ENCODE assay signal across 25 cellular contexts in genomic region chr14:95315579-95315978, GRCh38. TPM values are rescaled to one million over a fixed set of nuclear protein-coding genes. Genes with fewer than 3 reads are reported as not detected.
DNase-seq lines count a peak whose midpoint lies in the region; ATAC-seq, FAIRE-seq and TF ChIP-seq lines count a peak whose summit lies in the region.
"Had no signal": no experiment of that assay in that cellular context is flagged by ENCODE, and none has a peak within 500 bp of the region (broad histone marks: within the 10 kb centered on the region; RNA-seq: fewer than 3 reads in every experiment).

No MANE protein-coding gene starts in this region.

- H3K27ac ChIP-seq in BLaER1 treated with 17β-estradiol and CSF1 and Interleukin-3, amounts not matched to agents 10 nM and 100 nM = peak overlapping the region in 3 of 11 experiments; percentile 62 to 67 (median 66); a peak in 3 of 22 replicates
- H3K27ac ChIP-seq in esophagus muscularis mucosa (replicated peaks in 1 of 4) (peak overlapping the region; percentile 28 to 59 (median 40)), sigmoid colon (peak overlapping the region in 3 of 4 donors; percentile 56 to 66 (median 56))

- peak overlapping the region in 7 of 11 experiments; percentile 57 to 75 (median 70); a peak in 14 of 22 replicates for H3K4me2 ChIP-seq in BLaER1 treated with 17β-estradiol and CSF1 and Interleukin-3, amounts not matched to agents 10 nM and 100 nM
- H3K4me2 ChIP-seq: hepatocyte had no signal

- H3K36me3 ChIP-seq in BLaER1 treated with 17β-estradiol and CSF1 and Interleukin-3, amounts not matched to agents 10 nM and 100 nM = peaks cover 0 to 2% (median 0%) of the 10 kb centered on the region in 11 experiments; a peak in 1 of 22 replicates
- H3K36me3 ChIP-seq in esophagus muscularis mucosa (no peaks in the 10 kb centered on the region), sigmoid colon (no peaks in the 10 kb centered on the region)
- H3K36me3 ChIP-seq: left lung, transverse colon had no signal

- peaks cover 61 to 82% (median 77%) of the 10 kb centered on the region in 10 experiments for H3K4me1 ChIP-seq in BLaER1 treated with 17β-estradiol and CSF1 and Interleukin-3, amounts not matched to agents 10 nM and 100 nM
- H3K4me1 ChIP-seq in esophagus muscularis mucosa (peaks cover 35 to 49% (median 43%) of the 10 kb centered on the region in 4 donors), sigmoid colon (peaks cover 0 to 32% (median 21%) of the 10 kb centered on the region in 4 donors)

- no peak for TF ChIP-seq CTCF in esophagus muscularis mucosa (IDR thresholded peaks at IDR 0.05)
- TF ChIP-seq CTCF in sigmoid colon (IDR thresholded peaks at IDR 0.05) = no peak
- no peak for TF ChIP-seq CTCF in GM20000 (IDR thresholded peaks at IDR 0.05; ENCODE audit: extremely low read depth, missing control alignments)

- WGBS in esophagus muscularis mucosa = 83% methylated on average over 7 of the region's 7 CpGs
- 84 to 86% methylated on average over 7 of the region's 7 CpGs for WGBS in sigmoid colon, 2 donors

- DNase-seq in MV-4-11 (lab: John Stamatoyannopoulos, UW) (peak; percentile 20), esophagus muscularis mucosa (ENCODE audit: extremely low spot score) (no peak), sigmoid colon (no peak), GM20000 (ENCODE audit: low spot score) (no peak), NCI-H1092 treated with DMSO at 0.1 percent for 48 hours (lab: John Stamatoyannopoulos, UW) (no peak), frontal cortex (ENCODE audit: low spot score in 2 of 2) (no peak)
- DNase-seq: activated naive CD4-positive, alpha-beta T cell treated with anti-CD3 and anti-CD28 coated beads, Interleukin-2, amount 10 ng/mL, durations not matched to agents 7 days and 5 days; amygdala; endodermal cell; foreskin melanocyte; left lung; NCI-H1694; NCI-H2171 treated with DMSO at 0.1 percent for 48 hours; NCI-H510A treated with DMSO at 0.1 percent for 48 hours; SIG-M5; stimulated activated naive CD8-positive, alpha-beta T cell treated with anti-CD3 and anti-CD28 coated beads, Interleukin-15, Interleukin-2, amounts not matched to agents 100 U/mL and 50 U/mL, for 24 hours; T1000; transverse colon had no signal

- no peaks in the 10 kb centered on the region; a peak in 1 of 22 replicates for H3K27me3 ChIP-seq in BLaER1 treated with 17β-estradiol and CSF1 and Interleukin-3, amounts not matched to agents 10 nM and 100 nM
- H3K27me3 ChIP-seq in esophagus muscularis mucosa (no peaks in the 10 kb centered on the region), sigmoid colon (no peaks in the 10 kb centered on the region)
- H3K27me3 ChIP-seq: hepatocyte, transverse colon had no signal

- intact Hi-C loops in esophagus muscularis mucosa (cut with DNase I) (no loop called here), sigmoid colon (cut with DNase I) (loop anchor here (10.0 kb wide), 1 partner anchor 209 kb away; no protein-coding TSS in a partner anchor)

- ATAC-seq in GM18858 (IDR thresholded peaks at IDR 0.05; ENCODE audit: unreplicated experiment) = no peak
- ATAC-seq: HCT116, left lung, WTC11 had no signal

- TF ChIP-seq EP300 in esophagus muscularis mucosa (IDR thresholded peaks at IDR 0.05) (no peak), sigmoid colon (IDR thresholded peaks at IDR 0.05) (no peak)

- FAIRE-seq in frontal cortex (lab: Jason Lieb, UNC) = no peak
- FAIRE-seq: bronchial epithelial cell, colon had no signal

- TF ChIP-seq POLR2A in esophagus muscularis mucosa (IDR thresholded peaks at IDR 0.05; ENCODE audit: low read depth) = no peak
- TF ChIP-seq POLR2A in sigmoid colon (IDR thresholded peaks at IDR 0.05) = no peak

- H4K20me1 ChIP-seq in BLaER1 treated with 17β-estradiol and CSF1 and Interleukin-3, amounts not matched to agents 10 nM and 100 nM = peaks cover 0 to 8% (median 0%) of the 10 kb centered on the region in 11 experiments; a peak in 2 of 22 replicates

- H3K9ac ChIP-seq in BLaER1 treated with 17β-estradiol and CSF1 and Interleukin-3, amounts not matched to agents 10 nM and 100 nM = no peak overlapping the region

- H3K4me3 ChIP-seq in BLaER1 treated with 17β-estradiol and CSF1 and Interleukin-3, amounts not matched to agents 10 nM and 100 nM = no peak overlapping the region
- H3K4me3 ChIP-seq in esophagus muscularis mucosa (no peak overlapping the region), sigmoid colon (no peak overlapping the region)
- H3K4me3 ChIP-seq: hepatocyte, left lung, transverse colon had no signal

- H3K9me3 ChIP-seq in BLaER1 treated with 17β-estradiol and CSF1 and Interleukin-3, amounts not matched to agents 10 nM and 100 nM (replicated peaks in 1 of 11) = peaks cover 0 to 4% (median under 1%) of the 10 kb centered on the region in 11 experiments; a peak in 5 of 22 replicates
- H3K9me3 ChIP-seq in esophagus muscularis mucosa (no peaks in the 10 kb centered on the region), sigmoid colon (no peaks in the 10 kb centered on the region)
- H3K9me3 ChIP-seq: left lung, transverse colon had no signal

RNA-seq across cellular contexts. Expression of gene CLMN, which starts 4.1 kb away (rescaled TPM):
- 1 to 10 TPM; 6.5 to 10.0 (median 7.9) TPM for total RNA-seq in esophagus muscularis mucosa
- 1 to 10 TPM; 3.5 to 9.1 (median 5.1) TPM for total RNA-seq in sigmoid colon
- polyA plus RNA-seq in sigmoid colon = 10 to 100 TPM; 18.0 to 40.2 (median 20.2) TPM
- 0.82 TPM for total RNA-seq in frontal cortex
